ENCODE assay signal across 12 cellular contexts in the genomic region with DNA sequence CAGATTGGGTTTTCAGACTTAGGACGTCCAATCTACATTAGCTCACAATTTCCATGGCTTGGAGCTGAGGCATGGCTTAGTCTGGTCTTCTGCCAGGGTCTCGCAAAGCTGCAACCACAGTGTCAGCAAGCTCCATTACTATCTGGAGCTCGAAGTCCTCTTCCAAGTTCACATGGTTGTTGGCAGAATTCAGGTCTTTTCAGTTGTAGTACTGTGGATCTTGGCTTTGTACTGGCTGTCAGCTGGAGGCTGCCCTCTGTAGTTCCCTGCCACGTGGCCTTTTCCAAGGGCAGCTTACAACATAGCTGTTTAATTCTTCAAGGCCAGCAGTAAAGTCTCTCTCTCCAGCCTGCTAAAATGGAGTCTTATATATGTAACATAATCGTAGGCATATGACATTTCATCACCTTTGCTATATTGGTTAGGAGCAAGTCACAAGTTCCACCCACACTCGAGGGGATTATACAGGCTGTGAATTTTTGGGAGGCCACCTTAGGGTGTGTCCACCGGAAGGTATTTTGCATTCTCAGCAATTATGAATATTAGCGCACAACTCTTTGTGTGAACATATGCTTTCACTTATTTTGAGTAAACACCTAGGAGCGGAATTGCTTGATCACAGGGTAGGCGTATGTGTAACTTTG. TPM values are rescaled to one million over a fixed set of nuclear protein-coding genes. Genes with fewer than 3 reads are reported as not detected.
DNase-seq lines count a peak whose midpoint lies in the region; ATAC-seq and FAIRE-seq lines count a peak whose summit lies in the region.
"Had no signal": no experiment of that assay in that cellular context is flagged by ENCODE, and none has a peak within 500 bp of the region (broad histone marks: within the 10 kb centered on the region; RNA-seq: fewer than 3 reads in every experiment).

No MANE protein-coding gene starts in this region.

- H3K4me3 Mint-ChIP-seq in activated naive CD4-positive, alpha-beta T cell treated with anti-CD3 and anti-CD28 coated beads for 36 hours, result peak overlapping the region; percentile 12
- H3K4me3 Mint-ChIP-seq: naive thymus-derived CD8-positive, alpha-beta T cell had no signal

- no peak for FAIRE-seq in RCC 7860 (lab: Jason Lieb, UNC)
- FAIRE-seq: H54 had no signal

- H3K27ac Mint-ChIP-seq in activated naive CD4-positive, alpha-beta T cell treated with anti-CD3 and anti-CD28 coated beads for 36 hours, result peak overlapping the region; percentile 82
- H3K27ac Mint-ChIP-seq: naive thymus-derived CD8-positive, alpha-beta T cell had no signal

- H3K36me3 Mint-ChIP-seq in activated naive CD4-positive, alpha-beta T cell treated with anti-CD3 and anti-CD28 coated beads for 36 hours (ENCODE audit: low read depth), result peaks cover 1% of the 10 kb centered on the region

- H3K4me1 Mint-ChIP-seq in activated naive CD4-positive, alpha-beta T cell treated with anti-CD3 and anti-CD28 coated beads for 36 hours (ENCODE audit: low read depth), result peaks cover 16% of the 10 kb centered on the region

- intact Hi-C loops in activated naive CD4-positive, alpha-beta T cell treated with anti-CD3 and anti-CD28 coated beads for 36 hours (cut with micrococcal nuclease), result loop anchor here (1.0 to 2.0 kb wide), 11 partner anchors 11 to 583 kb away; a partner anchor contains a TSS

- peaks cover 2% of the 10 kb centered on the region for H3K9me3 Mint-ChIP-seq in activated naive CD4-positive, alpha-beta T cell treated with anti-CD3 and anti-CD28 coated beads for 36 hours

- DNase-seq in activated naive CD4-positive, alpha-beta T cell treated with anti-CD3 and anti-CD28 coated beads for 36 hours, result peak; percentile 49
- no peak for DNase-seq in activated naive CD4-positive, alpha-beta T cell treated with Interleukin-2 at 50 U/mL for 16 hours
- DNase-seq in stimulated activated CD4-positive, alpha-beta T cell treated with anti-CD3 and anti-CD28 coated beads, Interleukin-4, amount 100 ng/mL, for 24 hours, result peak; percentile 29
- DNase-seq in RCC 7860 (ENCODE audit: low spot score) (no peak), GOT3 (lab: John Stamatoyannopoulos, UW) (no peak), hepatic stellate cell (ENCODE audit: low spot score) (no peak)
- DNase-seq: brain microvascular endothelial cell; DMS153; naive thymus-derived CD8-positive, alpha-beta T cell had no signal

- CTCF ChIA-PET in activated naive CD4-positive, alpha-beta T cell treated with anti-CD3 and anti-CD28 coated beads for 36 hours (lab: Charles Lee), result interaction anchor here (0.6 to 1.8 kb wide), 3 partner anchors 10 to 94 kb away, joined by 4 to 5 read pairs (median 5); no protein-coding TSS in a partner anchor

- no peaks in the 10 kb centered on the region for H3K27me3 Mint-ChIP-seq in activated naive CD4-positive, alpha-beta T cell treated with anti-CD3 and anti-CD28 coated beads for 36 hours (ENCODE audit: low read depth)

- ATAC-seq in GM21390 (IDR thresholded peaks at IDR 0.05; ENCODE audit: unreplicated experiment) (peak; percentile 1), HG03432 (IDR thresholded peaks at IDR 0.05; ENCODE audit: unreplicated experiment) (peak; percentile 15)
- ATAC-seq: naive thymus-derived CD8-positive, alpha-beta T cell had no signal

RNA-seq across cellular contexts. Expression of a gene that starts 41.5 kb away (rescaled TPM):
- total RNA-seq in activated naive CD4-positive, alpha-beta T cell treated with anti-CD3 and anti-CD28 coated beads for 36 hours, result 10 to 100 TPM; 22.8 to 24.0 TPM

Comparison
In these comparisons a context has a peak if more than half of its experiments do, and no peak if none do; other contexts are left out.
1. DNase-seq: peak in activated naive CD4-positive, alpha-beta T cell treated with anti-CD3 and anti-CD28 coated beads for 36 hours (single experiment) and stimulated activated CD4-positive, alpha-beta T cell treated with anti-CD3 and anti-CD28 coated beads, Interleukin-4, amount 100 ng/mL, for 24 hours (single experiment); none in activated naive CD4-positive, alpha-beta T cell treated with Interleukin-2 at 50 U/mL for 16 hours (single experiment), RCC 7860 (single experiment), GOT3 (single experiment) and hepatic stellate cell (single experiment).